Comparison of ENCODE assay signal across 21 cellular contexts in genomic region chr10:85789125-85789524, GRCh38.
"Had no signal": no experiment of that assay in that cellular context is flagged by ENCODE, and none has a peak within 500 bp of the region (broad histone marks: within the 10 kb centered on the region; RNA-seq: fewer than 3 reads in every experiment).

No MANE protein-coding gene starts in this region.

- DNase-seq: natural killer cell; occipital lobe; ovary; posterior cingulate gyrus; psoas muscle; right cardiac atrium; right lobe of liver; spleen; stimulated activated CD4-positive, alpha-beta T cell treated with anti-CD3 and anti-CD28 coated beads, Interleukin-12 subunit alpha, Interleukin-12 subunit beta, amount 100 ng/mL, for 4 hours; stimulated activated CD4-positive, alpha-beta T cell treated with anti-CD3 and anti-CD28 coated beads, Interleukin-1b, Interleukin-23, amount 100 ng/mL, for 48 hours; stimulated activated CD4-positive, alpha-beta T cell treated with anti-CD3 and anti-CD28 coated beads, Interleukin-4, amount 100 ng/mL, for 1 hour; stimulated activated CD4-positive, alpha-beta T cell treated with anti-CD3 and anti-CD28 coated beads, Interleukin-4, amount 100 ng/mL, for 4 hours; stimulated activated CD8-positive, alpha-beta memory T cell treated with anti-CD3 and anti-CD28 coated beads, Interleukin-4, amount 100 ng/mL, for 48 hours; stimulated activated naive CD4-positive, alpha-beta T cell; stimulated activated naive CD8-positive, alpha-beta T cell treated with anti-CD3 and anti-CD28 coated beads, Interleukin-15, amount 100 ng/mL, for 72 hours; stimulated activated naive CD8-positive, alpha-beta T cell treated with anti-CD3 and anti-CD28 coated beads, Interleukin-15, Interleukin-2, amounts not matched to agents 100 U/mL and 50 U/mL, for 24 hours; testis; tibial artery; transverse colon; upper lobe of right lung; uterus had no signal
